Comparison of ENCODE assay signal across 1 cellular context in the genomic region with DNA sequence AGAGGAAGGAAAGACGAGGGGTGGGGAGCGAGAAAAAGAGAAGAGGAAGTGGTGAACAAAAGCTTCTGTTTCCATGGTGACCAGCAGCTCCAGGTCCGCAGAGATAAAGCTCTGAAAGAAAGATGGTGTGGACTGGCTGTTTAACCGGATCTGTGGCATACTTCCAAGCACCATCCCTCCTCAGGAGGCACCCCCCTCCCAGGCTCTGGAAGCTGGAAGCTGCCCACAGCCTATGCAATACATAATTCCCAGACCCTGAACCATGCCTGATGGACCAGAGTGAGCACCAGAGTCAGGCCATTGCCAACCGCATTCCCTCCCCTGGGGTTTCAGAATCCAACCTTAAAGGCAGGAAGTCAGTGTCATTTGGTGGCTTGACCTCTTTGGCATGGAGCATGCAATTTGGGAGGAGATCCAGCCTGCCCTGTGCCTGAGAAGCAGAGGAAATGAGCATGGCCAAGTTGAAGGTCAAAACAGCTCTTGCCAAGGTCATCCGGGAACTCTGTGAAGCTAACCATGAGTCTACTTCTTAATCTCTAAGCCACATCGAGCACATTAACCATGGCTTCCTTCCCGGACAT.
TF ChIP-seq lines count a peak whose summit lies in the region.

No MANE protein-coding gene starts in this region.

TF ChIP-seq in HepG2, 621 proteins besides CTCF, POLR2A, EP300 and RAD21 (continued from another document):
- TF ChIP-seq, protein P1, sequence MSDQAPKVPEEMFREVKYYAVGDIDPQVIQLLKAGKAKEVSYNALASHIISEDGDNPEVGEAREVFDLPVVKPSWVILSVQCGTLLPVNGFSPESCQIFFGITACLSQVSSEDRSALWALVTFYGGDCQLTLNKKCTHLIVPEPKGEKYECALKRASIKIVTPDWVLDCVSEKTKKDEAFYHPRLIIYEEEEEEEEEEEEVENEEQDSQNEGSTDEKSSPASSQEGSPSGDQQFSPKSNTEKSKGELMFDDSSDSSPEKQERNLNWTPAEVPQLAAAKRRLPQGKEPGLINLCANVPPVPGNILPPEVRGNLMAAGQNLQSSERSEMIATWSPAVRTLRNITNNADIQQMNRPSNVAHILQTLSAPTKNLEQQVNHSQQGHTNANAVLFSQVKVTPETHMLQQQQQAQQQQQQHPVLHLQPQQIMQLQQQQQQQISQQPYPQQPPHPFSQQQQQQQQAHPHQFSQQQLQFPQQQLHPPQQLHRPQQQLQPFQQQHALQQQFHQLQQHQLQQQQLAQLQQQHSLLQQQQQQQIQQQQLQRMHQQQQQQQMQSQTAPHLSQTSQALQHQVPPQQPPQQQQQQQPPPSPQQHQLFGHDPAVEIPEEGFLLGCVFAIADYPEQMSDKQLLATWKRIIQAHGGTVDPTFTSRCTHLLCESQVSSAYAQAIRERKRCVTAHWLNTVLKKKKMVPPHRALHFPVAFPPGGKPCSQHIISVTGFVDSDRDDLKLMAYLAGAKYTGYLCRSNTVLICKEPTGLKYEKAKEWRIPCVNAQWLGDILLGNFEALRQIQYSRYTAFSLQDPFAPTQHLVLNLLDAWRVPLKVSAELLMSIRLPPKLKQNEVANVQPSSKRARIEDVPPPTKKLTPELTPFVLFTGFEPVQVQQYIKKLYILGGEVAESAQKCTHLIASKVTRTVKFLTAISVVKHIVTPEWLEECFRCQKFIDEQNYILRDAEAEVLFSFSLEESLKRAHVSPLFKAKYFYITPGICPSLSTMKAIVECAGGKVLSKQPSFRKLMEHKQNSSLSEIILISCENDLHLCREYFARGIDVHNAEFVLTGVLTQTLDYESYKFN (CRISPR knock-in tag; conservative IDR thresholded peaks at IDR 0.05): no peak
- TF ChIP-seq, protein P2, sequence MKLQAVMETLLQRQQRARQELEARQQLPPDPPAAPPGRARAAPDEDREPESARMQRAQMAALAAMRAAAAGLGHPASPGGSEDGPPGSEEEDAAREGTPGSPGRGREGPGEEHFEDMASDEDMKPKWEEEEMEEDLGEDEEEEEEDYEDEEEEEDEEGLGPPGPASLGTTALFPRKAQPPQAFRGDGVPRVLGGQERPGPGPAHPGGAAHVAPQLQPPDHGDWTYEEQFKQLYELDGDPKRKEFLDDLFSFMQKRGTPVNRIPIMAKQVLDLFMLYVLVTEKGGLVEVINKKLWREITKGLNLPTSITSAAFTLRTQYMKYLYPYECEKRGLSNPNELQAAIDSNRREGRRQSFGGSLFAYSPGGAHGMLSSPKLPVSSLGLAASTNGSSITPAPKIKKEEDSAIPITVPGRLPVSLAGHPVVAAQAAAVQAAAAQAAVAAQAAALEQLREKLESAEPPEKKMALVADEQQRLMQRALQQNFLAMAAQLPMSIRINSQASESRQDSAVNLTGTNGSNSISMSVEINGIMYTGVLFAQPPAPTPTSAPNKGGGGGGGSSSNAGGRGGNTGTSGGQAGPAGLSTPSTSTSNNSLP (IDR thresholded peaks at IDR 0.05; ENCODE audit: low read depth, low read length): no peak
- TF ChIP-seq, protein P3, sequence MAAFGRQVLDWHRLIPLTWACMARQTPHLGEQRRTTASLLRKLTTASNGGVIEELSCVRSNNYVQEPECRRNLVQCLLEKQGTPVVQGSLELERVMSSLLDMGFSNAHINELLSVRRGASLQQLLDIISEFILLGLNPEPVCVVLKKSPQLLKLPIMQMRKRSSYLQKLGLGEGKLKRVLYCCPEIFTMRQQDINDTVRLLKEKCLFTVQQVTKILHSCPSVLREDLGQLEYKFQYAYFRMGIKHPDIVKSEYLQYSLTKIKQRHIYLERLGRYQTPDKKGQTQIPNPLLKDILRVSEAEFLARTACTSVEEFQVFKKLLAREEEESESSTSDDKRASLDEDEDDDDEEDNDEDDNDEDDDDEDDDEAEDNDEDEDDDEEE (CRISPR knock-in tag; IDR thresholded peaks at IDR 0.05): no peak
- TF ChIP-seq EED (CRISPR knock-in tag; IDR thresholded peaks at IDR 0.05) (no peak), ZNF563 (CRISPR knock-in tag; IDR thresholded peaks at IDR 0.05) (no peak), AKAP8 (CRISPR knock-in tag; IDR thresholded peaks at IDR 0.05) (no peak), ZFP1 (CRISPR knock-in tag; IDR thresholded peaks at IDR 0.05) (no peak), PRPF4 (IDR thresholded peaks at IDR 0.05; ENCODE audit: low read depth, low read length, poor library complexity, severe bottlenecking) (no peak)
- TF ChIP-seq, protein P4, sequence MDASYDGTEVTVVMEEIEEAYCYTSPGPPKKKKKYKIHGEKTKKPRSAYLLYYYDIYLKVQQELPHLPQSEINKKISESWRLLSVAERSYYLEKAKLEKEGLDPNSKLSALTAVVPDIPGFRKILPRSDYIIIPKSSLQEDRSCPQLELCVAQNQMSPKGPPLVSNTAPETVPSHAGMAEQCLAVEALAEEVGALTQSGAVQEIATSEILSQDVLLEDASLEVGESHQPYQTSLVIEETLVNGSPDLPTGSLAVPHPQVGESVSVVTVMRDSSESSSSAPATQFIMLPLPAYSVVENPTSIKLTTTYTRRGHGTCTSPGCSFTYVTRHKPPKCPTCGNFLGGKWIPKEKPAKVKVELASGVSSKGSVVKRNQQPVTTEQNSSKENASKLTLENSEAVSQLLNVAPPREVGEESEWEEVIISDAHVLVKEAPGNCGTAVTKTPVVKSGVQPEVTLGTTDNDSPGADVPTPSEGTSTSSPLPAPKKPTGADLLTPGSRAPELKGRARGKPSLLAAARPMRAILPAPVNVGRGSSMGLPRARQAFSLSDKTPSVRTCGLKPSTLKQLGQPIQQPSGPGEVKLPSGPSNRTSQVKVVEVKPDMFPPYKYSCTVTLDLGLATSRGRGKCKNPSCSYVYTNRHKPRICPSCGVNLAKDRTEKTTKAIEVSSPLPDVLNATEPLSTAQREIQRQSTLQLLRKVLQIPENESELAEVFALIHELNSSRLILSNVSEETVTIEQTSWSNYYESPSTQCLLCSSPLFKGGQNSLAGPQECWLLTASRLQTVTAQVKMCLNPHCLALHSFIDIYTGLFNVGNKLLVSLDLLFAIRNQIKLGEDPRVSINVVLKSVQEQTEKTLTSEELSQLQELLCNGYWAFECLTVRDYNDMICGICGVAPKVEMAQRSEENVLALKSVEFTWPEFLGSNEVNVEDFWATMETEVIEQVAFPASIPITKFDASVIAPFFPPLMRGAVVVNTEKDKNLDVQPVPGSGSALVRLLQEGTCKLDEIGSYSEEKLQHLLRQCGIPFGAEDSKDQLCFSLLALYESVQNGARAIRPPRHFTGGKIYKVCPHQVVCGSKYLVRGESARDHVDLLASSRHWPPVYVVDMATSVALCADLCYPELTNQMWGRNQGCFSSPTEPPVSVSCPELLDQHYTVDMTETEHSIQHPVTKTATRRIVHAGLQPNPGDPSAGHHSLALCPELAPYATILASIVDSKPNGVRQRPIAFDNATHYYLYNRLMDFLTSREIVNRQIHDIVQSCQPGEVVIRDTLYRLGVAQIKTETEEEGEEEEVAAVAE (CRISPR knock-in tag; IDR thresholded peaks at IDR 0.05; ENCODE audit: borderline replicate concordance): no peak
- TF ChIP-seq, protein P5, sequence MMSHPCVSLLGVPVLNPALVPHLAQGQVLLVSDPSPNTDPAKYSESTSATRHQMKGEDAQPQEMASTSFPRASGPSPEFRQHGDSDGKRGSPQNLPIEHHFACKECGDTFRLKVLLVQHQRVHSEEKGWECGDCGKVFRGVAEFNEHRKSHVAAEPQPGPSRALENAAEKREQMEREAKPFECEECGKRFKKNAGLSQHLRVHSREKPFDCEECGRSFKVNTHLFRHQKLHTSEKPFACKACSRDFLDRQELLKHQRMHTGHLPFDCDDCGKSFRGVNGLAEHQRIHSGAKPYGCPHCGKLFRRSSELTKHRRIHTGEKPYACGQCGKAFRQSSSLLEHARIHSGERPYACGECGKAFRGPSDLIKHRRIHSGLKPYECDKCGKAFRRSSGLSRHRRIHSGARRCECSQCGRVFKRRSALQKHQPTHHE (CRISPR knock-in tag; IDR thresholded peaks at IDR 0.05; ENCODE audit: borderline replicate concordance): no peak
